In the genomic region with DNA sequence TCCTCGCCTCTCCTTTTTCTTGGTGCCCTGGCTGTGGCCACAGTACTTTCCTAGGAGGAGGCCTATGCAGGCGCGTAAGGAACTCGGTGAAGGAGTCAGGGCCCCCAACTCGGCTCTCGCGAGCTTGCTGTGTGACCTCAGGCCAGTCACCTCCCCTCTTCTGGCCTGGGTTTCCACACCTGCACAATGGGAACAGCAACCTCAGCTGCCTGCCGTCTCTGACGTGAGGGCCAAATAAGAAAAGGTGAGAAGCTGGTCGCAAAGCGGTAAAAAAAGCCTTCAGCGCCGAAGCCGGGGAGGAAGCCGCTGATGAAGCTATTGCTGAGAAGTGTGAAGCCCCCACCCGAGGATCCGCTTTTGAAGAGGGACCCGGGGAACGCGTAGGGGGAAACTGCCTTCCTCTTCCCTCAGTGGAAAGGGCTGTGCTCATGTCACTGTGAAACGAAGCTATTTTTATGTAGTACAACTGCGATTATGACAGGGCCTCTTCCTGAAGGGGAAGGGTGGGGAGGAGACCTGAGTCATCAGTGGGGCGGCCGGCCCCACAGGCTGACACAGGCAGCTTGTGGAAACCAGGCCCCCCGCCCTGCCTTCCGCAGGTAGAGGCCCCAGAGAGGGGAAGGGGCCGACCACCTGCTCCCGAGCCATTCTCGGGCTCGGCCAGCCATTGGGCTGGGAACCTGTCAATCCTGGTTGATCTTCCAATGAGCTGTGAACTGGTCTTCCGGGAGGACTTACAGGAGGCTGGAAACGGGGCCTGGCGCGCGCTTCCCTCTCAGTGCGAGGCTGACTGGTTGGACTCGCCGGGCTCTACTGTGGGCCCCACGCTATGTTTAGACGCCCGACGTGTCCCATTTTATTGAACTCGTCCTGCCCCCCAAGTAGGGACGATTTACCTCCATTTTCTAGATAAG, we compare ENCODE assay signal across 8 cellular contexts. TPM values are rescaled to one million over a fixed set of nuclear protein-coding genes. Genes with fewer than 3 reads are reported as not detected.
DNase-seq lines count a peak whose midpoint lies in the region; ATAC-seq and TF ChIP-seq lines count a peak whose summit lies in the region.

No MANE protein-coding gene starts in this region.

- H3K4me1 Mint-ChIP-seq in activated naive CD4-positive, alpha-beta T cell treated with anti-CD3 and anti-CD28 coated beads, Interleukin-2, amount 50 U/mL, for 24 hours = peaks cover 71% of the 10 kb centered on the region

- WGBS in suprapubic skin = 44% methylated on average over 26 of the region's 44 CpGs

- H3K4me3 ChIP-seq in SJCRH30 (peak overlapping the region; percentile 49), suprapubic skin (peak overlapping the region; percentile 25)

- TF ChIP-seq CTCF in omental fat pad (IDR thresholded peaks at IDR 0.05) = no peak
- TF ChIP-seq CTCF in suprapubic skin (IDR thresholded peaks at IDR 0.05) = no peak

- intact Hi-C loops in head of caudate nucleus (cut with DNase I) = loop anchor here (10.0 kb wide), 1 partner anchor 49 kb away; a partner anchor contains a TSS

- TF ChIP-seq POLR2A in suprapubic skin (IDR thresholded peaks at IDR 0.05) = peak in 1 of 2 donors; percentile 33

- no peaks in the 10 kb centered on the region for H3K9me3 Mint-ChIP-seq in activated naive CD4-positive, alpha-beta T cell treated with anti-CD3 and anti-CD28 coated beads, Interleukin-2, amount 50 U/mL, for 24 hours

- no peak for TF ChIP-seq EP300 in suprapubic skin (IDR thresholded peaks at IDR 0.05)

- H3K36me3 ChIP-seq in SJCRH30 (no peaks in the 10 kb centered on the region), suprapubic skin (no peaks in the 10 kb centered on the region)

- H3K27ac ChIP-seq in SJCRH30 (peak overlapping the region; percentile 6; the same call in 1 of the 2 replicates), suprapubic skin (peak overlapping the region; percentile 82)

- no peaks in the 10 kb centered on the region for H3K27me3 Mint-ChIP-seq in activated naive CD4-positive, alpha-beta T cell treated with anti-CD3 and anti-CD28 coated beads, Interleukin-2, amount 50 U/mL, for 24 hours

- no peaks in the 10 kb centered on the region for H3K36me3 Mint-ChIP-seq in activated naive CD4-positive, alpha-beta T cell treated with anti-CD3 and anti-CD28 coated beads, Interleukin-2, amount 50 U/mL, for 24 hours

- DNase-seq in AG08395 (ENCODE audit: low spot score) (peak; percentile 85), SJCRH30 (peak; percentile 87 to 88), head of caudate nucleus (peak; percentile 82 to 96 (median 91)), omental fat pad (ENCODE audit: low spot score) (peak; percentile 63), suprapubic skin (ENCODE audit: low spot score in 2 of 2) (peak; percentile 94 to 96)

- H3K27me3 ChIP-seq in SJCRH30 (no peaks in the 10 kb centered on the region), suprapubic skin (no peaks in the 10 kb centered on the region)

- ATAC-seq in GM19035 (IDR thresholded peaks at IDR 0.05; ENCODE audit: unreplicated experiment) (peak; percentile 65), HG03342 (IDR thresholded peaks at IDR 0.05; ENCODE audit: unreplicated experiment) (peak; percentile 62), omental fat pad (ENCODE audit: low FRiP score) (peak; percentile 82)

- H3K4me3 Mint-ChIP-seq in activated naive CD4-positive, alpha-beta T cell treated with anti-CD3 and anti-CD28 coated beads, Interleukin-2, amount 50 U/mL, for 24 hours = peak overlapping the region; percentile 94

- H3K9me3 ChIP-seq in SJCRH30 (replicated peaks) = no peaks in the 10 kb centered on the region
- H3K9me3 ChIP-seq in suprapubic skin = no peaks in the 10 kb centered on the region

- H3K4me1 ChIP-seq in SJCRH30 (peaks cover 10% of the 10 kb centered on the region), suprapubic skin (peaks cover 63% of the 10 kb centered on the region)

- H3K27ac Mint-ChIP-seq in activated naive CD4-positive, alpha-beta T cell treated with anti-CD3 and anti-CD28 coated beads, Interleukin-2, amount 50 U/mL, for 24 hours = peak overlapping the region; percentile 97

RNA-seq across cellular contexts. Expression of a gene that starts 18.0 kb away (rescaled TPM):
- 5.0 and 5.6 TPM in 2 replicates for total RNA-seq in SJCRH30 (2014; rRNA removed; shearing (Covaris generic))
- total RNA-seq in omental fat pad (10 to 100 TPM in 1 of 4 donors, 1 to 10 TPM in 3; 5.9 to 18.5 (median 7.5) TPM), suprapubic skin (1 to 10 TPM; 2.1 to 3.6 (median 2.8) TPM)

RNA-seq across cellular contexts. Expression of a gene that starts 52.0 kb away (rescaled TPM):
- 26.7 and 28.5 TPM in 2 replicates for total RNA-seq in SJCRH30 (2014; rRNA removed; shearing (Covaris generic))
- 10 to 100 TPM; 53.0 to 86.6 (median 58.4) TPM for total RNA-seq in omental fat pad
- 10 to 100 TPM in 1 of 4 donors, 1 to 10 TPM in 3; 6.7 to 13.8 (median 8.0) TPM for total RNA-seq in suprapubic skin

Comparison
In these comparisons a context has a peak if more than half of its experiments do, and no peak if none do; other contexts are left out.
1. Peak in every context shown above with its lines: DNase-seq, ATAC-seq, H3K4me3 ChIP-seq and H3K27ac ChIP-seq.